22 cellular contexts compared by ENCODE assay signal in genomic region chr9:132011896-132012295, GRCh38.
"Had no signal": no experiment of that assay in that cellular context is flagged by ENCODE, and none has a peak within 500 bp of the region (broad histone marks: within the 10 kb centered on the region; RNA-seq: fewer than 3 reads in every experiment).

No MANE protein-coding gene starts in this region.

- DNase-seq: effector CD8-positive, alpha-beta T cell; endodermal cell; foreskin fibroblast; gastrocnemius medialis; head of caudate nucleus; kidney; lower lobe of right lung; naive thymus-derived CD8-positive, alpha-beta T cell; nephron progenitor cell; nucleus accumbens; posterior cingulate gyrus; psoas muscle; right cardiac atrium; sigmoid colon; stimulated activated CD4-positive, alpha-beta T cell treated with anti-CD3 and anti-CD28 coated beads, Interleukin-2, amount 100 ng/mL, for 24 hours; stimulated activated CD4-positive, alpha-beta T cell treated with anti-CD3 and anti-CD28 coated beads, Interleukin-4, amount 100 ng/mL, for 24 hours; stimulated activated naive CD4-positive, alpha-beta T cell treated with Interleukin-2 at 50 U/mL for 16 hours; stomach; thyroid gland; trophoblast cell had no signal

- H3K4me3 ChIP-seq: gastrocnemius medialis, hepatocyte, lower lobe of right lung, psoas muscle, sigmoid colon, stomach, thyroid gland, vagina had no signal
